12 cellular contexts compared by ENCODE assay signal in the genomic region with DNA sequence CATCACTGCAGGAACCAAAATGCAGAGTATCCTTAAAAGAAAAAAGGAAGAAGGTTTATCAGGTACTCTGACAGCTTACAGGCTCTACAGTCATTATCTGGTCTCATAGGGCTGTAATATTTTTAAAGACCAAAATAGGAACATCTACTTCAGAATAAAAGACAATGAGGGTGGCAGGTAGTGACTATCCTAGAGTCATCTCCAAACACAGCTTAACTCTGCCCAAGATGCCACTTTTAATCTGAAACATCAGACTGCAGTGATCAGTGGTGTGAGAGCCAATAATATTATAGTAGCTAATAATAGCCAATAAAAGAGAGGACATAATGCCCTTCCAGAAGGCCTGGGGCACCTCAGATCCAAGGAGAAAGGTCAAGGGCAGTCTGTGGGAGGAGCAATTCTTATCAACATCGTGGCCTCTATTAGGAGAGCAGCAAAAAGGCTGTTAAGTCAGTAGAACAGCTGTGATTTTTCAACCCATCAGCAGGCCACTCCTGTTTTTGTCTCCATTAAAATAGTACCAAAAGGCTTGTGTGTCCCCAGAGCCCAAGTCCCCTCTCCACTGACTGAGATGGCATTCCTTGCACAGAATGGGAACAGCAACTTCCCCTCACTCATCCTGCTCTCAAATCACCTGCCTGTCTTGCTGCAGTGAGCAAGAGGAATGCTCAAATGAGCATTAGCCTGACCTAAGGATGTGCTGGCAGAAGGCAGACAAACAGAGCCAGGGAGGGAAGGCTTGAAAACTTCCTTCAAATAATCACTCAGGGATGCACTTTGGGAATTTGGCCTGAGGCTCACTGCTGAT. TPM values are rescaled to one million over a fixed set of nuclear protein-coding genes. Genes with fewer than 3 reads are reported as not detected.
DNase-seq lines count a peak whose midpoint lies in the region; ATAC-seq and FAIRE-seq lines count a peak whose summit lies in the region.
"Had no signal": no experiment of that assay in that cellular context is flagged by ENCODE, and none has a peak within 500 bp of the region (broad histone marks: within the 10 kb centered on the region; RNA-seq: fewer than 3 reads in every experiment).

No MANE protein-coding gene starts in this region.

- peaks cover 60 to 85% (median 75%) of the 10 kb centered on the region in 4 donors for H3K4me1 Mint-ChIP-seq in CD4-positive, alpha-beta memory T cell
- peaks cover 66% of the 10 kb centered on the region for H3K4me1 Mint-ChIP-seq in activated naive CD8-positive, alpha-beta T cell treated with anti-CD3 and anti-CD28 coated beads, Interleukin-2, amount 50 U/mL, for 24 hours

- H3K36me3 ChIP-seq in CD4-positive, alpha-beta memory T cell (ENCODE audit: insufficient read depth, low read length), result no peaks in the 10 kb centered on the region

- no peaks in the 10 kb centered on the region for H3K27me3 Mint-ChIP-seq in CD4-positive, alpha-beta memory T cell
- H3K27me3 Mint-ChIP-seq in activated naive CD8-positive, alpha-beta T cell treated with anti-CD3 and anti-CD28 coated beads, Interleukin-2, amount 50 U/mL, for 24 hours, result no peaks in the 10 kb centered on the region

- CTCF ChIA-PET in CD4-positive, alpha-beta memory T cell (lab: Charles Lee; ENCODE audit: partially characterized antibody), result interaction anchor here (0.7 to 2.3 kb wide), 16 partner anchors 8 to 218 kb away, joined by 3 to 14 read pairs (median 4); partner anchors contain the start of gene SPOCK2

- DNase-seq in CD4-positive, alpha-beta memory T cell, result peak in 1 of 5 donors; percentile 5
- DNase-seq in HTR-8/SVneo (ENCODE audit: insufficient read length, low spot score) (no peak), myocyte (ENCODE audit: low read depth) (peak; percentile 24), NCI-H1048 (lab: John Stamatoyannopoulos, UW) (no peak), GF-D8 (lab: John Stamatoyannopoulos, UW) (no peak), activated gamma-delta T cell treated with Interleukin-2 at 50 U/mL for 16 hours (no peak)
- DNase-seq in activated naive CD8-positive, alpha-beta T cell treated with anti-CD3 and anti-CD28 coated beads, Interleukin-2, amount 50 U/mL, for 24 hours, result no peak
- DNase-seq: DMS153, NCI-H2081 had no signal

- peak; percentile 9 for ATAC-seq in activated naive CD8-positive, alpha-beta T cell treated with anti-CD3 and anti-CD28 coated beads, Interleukin-2, amount 50 U/mL, for 24 hours
- no peak for ATAC-seq in HG03378 (IDR thresholded peaks at IDR 0.05; ENCODE audit: unreplicated experiment)
- ATAC-seq: sciatic nerve had no signal

- H3K4me3 ChIP-seq in CD4-positive, alpha-beta memory T cell (ENCODE audit: low read length in 2 of 2), result peak overlapping the region in 1 of 2 donors; percentile 20
- H3K4me3 ChIP-seq: SK-N-MC had no signal

- FAIRE-seq in HTR-8/SVneo (lab: Jason Lieb, UNC), result peak; percentile 40

- H3K27ac Mint-ChIP-seq in CD4-positive, alpha-beta memory T cell, result peak overlapping the region; percentile 88 to 97 (median 93)
- H3K27ac Mint-ChIP-seq in activated naive CD8-positive, alpha-beta T cell treated with anti-CD3 and anti-CD28 coated beads, Interleukin-2, amount 50 U/mL, for 24 hours, result peak overlapping the region; percentile 24

- H3K9me3 ChIP-seq in CD4-positive, alpha-beta memory T cell (ENCODE audit: control insufficient read depth in 1 of 2, low read length in 2 of 2), result no peaks in the 10 kb centered on the region

- H3K36me3 Mint-ChIP-seq in CD4-positive, alpha-beta memory T cell, result peaks cover 0 to 3% of the 10 kb centered on the region in 2 donors
- H3K36me3 Mint-ChIP-seq in activated naive CD8-positive, alpha-beta T cell treated with anti-CD3 and anti-CD28 coated beads, Interleukin-2, amount 50 U/mL, for 24 hours (ENCODE audit: low read depth), result peaks cover 28% of the 10 kb centered on the region

- no peaks in the 10 kb centered on the region for H3K9me3 Mint-ChIP-seq in CD4-positive, alpha-beta memory T cell
- no peaks in the 10 kb centered on the region for H3K9me3 Mint-ChIP-seq in activated naive CD8-positive, alpha-beta T cell treated with anti-CD3 and anti-CD28 coated beads, Interleukin-2, amount 50 U/mL, for 24 hours

- peak overlapping the region; percentile 53 for H3K27ac ChIP-seq in CD4-positive, alpha-beta memory T cell (ENCODE audit: low read depth, low read length)
- H3K27ac ChIP-seq: SK-N-MC had no signal

- H3K4me3 Mint-ChIP-seq in CD4-positive, alpha-beta memory T cell, result peak overlapping the region; percentile 50 to 90 (median 78)
- peak overlapping the region; percentile 38 for H3K4me3 Mint-ChIP-seq in activated naive CD8-positive, alpha-beta T cell treated with anti-CD3 and anti-CD28 coated beads, Interleukin-2, amount 50 U/mL, for 24 hours

- no peaks in the 10 kb centered on the region for H3K27me3 ChIP-seq in CD4-positive, alpha-beta memory T cell (ENCODE audit: insufficient read depth, low read length)

- intact Hi-C loops in CD4-positive, alpha-beta memory T cell (cut with micrococcal nuclease), result loop anchor here (2.0 kb wide), 1 partner anchor 16 kb away; no protein-coding TSS in a partner anchor

- H3K4me1 ChIP-seq in CD4-positive, alpha-beta memory T cell (ENCODE audit: insufficient read depth, low read length), result peaks cover 73% of the 10 kb centered on the region

- POLR2A ChIA-PET in CD4-positive, alpha-beta memory T cell (lab: Charles Lee; ENCODE audit: partially characterized antibody), result interaction anchor here (0.7 to 6.3 kb wide), 16 partner anchors 9 to 226 kb away, joined by 3 to 230 read pairs (median 4); partner anchors contain the start of genes ANAPC16, ASCC1 and SPOCK2

RNA-seq across cellular contexts. Expression of gene SPOCK2, which starts 20.7 kb away (rescaled TPM):
- 100 to 1,000 TPM; 552 to 556 TPM for total RNA-seq in CD4-positive, alpha-beta memory T cell
- polyA plus RNA-seq in CD4-positive, alpha-beta memory T cell, result 100 to 1,000 TPM; 174 to 260 TPM
- 0.78 and 1.9 TPM in 2 replicates for total RNA-seq in myocyte
- 0.43 TPM for polyA plus RNA-seq in myocyte (2012)

Comparison
In these comparisons a context has a peak if more than half of its experiments do, and no peak if none do; other contexts are left out.
1. RNA of gene SPOCK2, which starts 20.7 kb away (total RNA-seq): 552 to 556 TPM in CD4-positive, alpha-beta memory T cell; 0.78 to 1.9 TPM in myocyte; every median in the first group is over 100 times any median in the second.